In genomic region chr12:103434165-103435105, GRCh38 we compare ENCODE assay signal across 8 cellular contexts.
DNase-seq lines count a peak whose midpoint lies in the region; ATAC-seq and TF ChIP-seq lines count a peak whose summit lies in the region.
"Not testable (repeated sequence)": the region's sequence is repeated elsewhere in the genome, so short reads cannot be mapped to it uniquely, and the experiment has no call there.

No MANE protein-coding gene starts in this region.

- not testable (repeated sequence) for H4K20me1 ChIP-seq in PC-3 (ENCODE audit: low read length)

- peaks cover 25% of the 10 kb centered on the region for H3K36me3 Mint-ChIP-seq in CD8-positive, alpha-beta T cell
- H3K36me3 Mint-ChIP-seq in activated CD4-positive, alpha-beta T cell treated with anti-CD3 and anti-CD28 coated beads, Interleukin-2, amount 10 ng/mL, durations not matched to agents 7 days and 5 days (ENCODE audit: low read depth); activated naive CD4-positive, alpha-beta T cell treated with anti-CD3 and anti-CD28 coated beads, Interleukin-2, amount 50 U/mL, for 24 hours: not testable (repeated sequence)
- H3K36me3 Mint-ChIP-seq in naive thymus-derived CD4-positive, alpha-beta T cell, result peaks cover 3 to 41% (median 14%) of the 10 kb centered on the region in 5 donors

- ATAC-seq in CD8-positive, alpha-beta T cell; PC-3; naive thymus-derived CD4-positive, alpha-beta T cell: not testable (repeated sequence)
- peak; percentile 16 for ATAC-seq in foreskin keratinocyte
- peak; percentile 70 for ATAC-seq in stimulated activated naive CD8-positive, alpha-beta T cell treated with anti-CD3 and anti-CD28 coated beads, Interleukin-15, amount 100 ng/mL, for 72 hours

- H3K27me3 Mint-ChIP-seq in CD8-positive, alpha-beta T cell (ENCODE audit: low read depth); activated CD4-positive, alpha-beta T cell treated with anti-CD3 and anti-CD28 coated beads, Interleukin-2, amount 10 ng/mL, durations not matched to agents 7 days and 5 days; activated naive CD4-positive, alpha-beta T cell treated with anti-CD3 and anti-CD28 coated beads, Interleukin-2, amount 50 U/mL, for 24 hours; naive thymus-derived CD4-positive, alpha-beta T cell; stimulated activated naive CD8-positive, alpha-beta T cell treated with anti-CD3 and anti-CD28 coated beads, Interleukin-15, amount 100 ng/mL, for 72 hours: not testable (repeated sequence)

- not testable (repeated sequence) for H3K27ac ChIP-seq in CD8-positive, alpha-beta T cell (ENCODE audit: low read depth, low read length); HUES64 (ENCODE audit: low read depth, low read length); PC-3 (ENCODE audit: low read length); foreskin keratinocyte; naive thymus-derived CD4-positive, alpha-beta T cell (ENCODE audit: low read depth, low read length)

- H3K4me1 Mint-ChIP-seq in CD8-positive, alpha-beta T cell (ENCODE audit: low read depth), result peaks cover 17% of the 10 kb centered on the region
- peaks cover 15% of the 10 kb centered on the region for H3K4me1 Mint-ChIP-seq in activated CD4-positive, alpha-beta T cell treated with anti-CD3 and anti-CD28 coated beads, Interleukin-2, amount 10 ng/mL, durations not matched to agents 7 days and 5 days
- H3K4me1 Mint-ChIP-seq in activated naive CD4-positive, alpha-beta T cell treated with anti-CD3 and anti-CD28 coated beads, Interleukin-2, amount 50 U/mL, for 24 hours, result not testable (repeated sequence)
- H3K4me1 Mint-ChIP-seq in naive thymus-derived CD4-positive, alpha-beta T cell, result peaks cover 0 to 23% (median 12%) of the 10 kb centered on the region in 7 donors
- peaks cover 10% of the 10 kb centered on the region for H3K4me1 Mint-ChIP-seq in stimulated activated naive CD8-positive, alpha-beta T cell treated with anti-CD3 and anti-CD28 coated beads, Interleukin-15, amount 100 ng/mL, for 72 hours

- peak overlapping the region; percentile 76 for H3K27ac Mint-ChIP-seq in CD8-positive, alpha-beta T cell
- peak overlapping the region; percentile 46 for H3K27ac Mint-ChIP-seq in activated CD4-positive, alpha-beta T cell treated with anti-CD3 and anti-CD28 coated beads, Interleukin-2, amount 10 ng/mL, durations not matched to agents 7 days and 5 days
- not testable (repeated sequence) for H3K27ac Mint-ChIP-seq in activated naive CD4-positive, alpha-beta T cell treated with anti-CD3 and anti-CD28 coated beads, Interleukin-2, amount 50 U/mL, for 24 hours
- peak overlapping the region in 8 of 9 donors; percentile 32 to 91 (median 80) for H3K27ac Mint-ChIP-seq in naive thymus-derived CD4-positive, alpha-beta T cell
- peak overlapping the region in 1 of 2 donors; percentile 81 for H3K27ac Mint-ChIP-seq in stimulated activated naive CD8-positive, alpha-beta T cell treated with anti-CD3 and anti-CD28 coated beads, Interleukin-15, amount 100 ng/mL, for 72 hours

- intact Hi-C loops in CD8-positive, alpha-beta T cell (cut with DNase I, micrococcal nuclease); PC-3 (cut with micrococcal nuclease); naive thymus-derived CD4-positive, alpha-beta T cell (cut with micrococcal nuclease): not testable (repeated sequence)

- CTCF ChIA-PET in CD8-positive, alpha-beta T cell (lab: Charles Lee), result interaction anchor here (1.0 kb wide), 1 partner anchor 69 kb away, joined by 3 read pairs; no protein-coding TSS in a partner anchor
- CTCF ChIA-PET in PC-3 (lab: Charles Lee); naive thymus-derived CD4-positive, alpha-beta T cell (lab: Charles Lee): not testable (repeated sequence)
- CTCF ChIA-PET in activated CD4-positive, alpha-beta T cell treated with anti-CD3 and anti-CD28 coated beads, Interleukin-2, amount 10 ng/mL, durations not matched to agents 7 days and 5 days (lab: Charles Lee), result interaction anchor here (0.8 kb wide), 1 partner anchor 9 kb away, joined by 3 read pairs; no protein-coding TSS in a partner anchor

- H3K9ac ChIP-seq in HUES64 (ENCODE audit: low read depth, low read length), result 0 out of 2 replicates have a peak overlapping the region, but pooled peaks have one; percentile 50
- not testable (repeated sequence) for H3K9ac ChIP-seq in PC-3 (ENCODE audit: low read length)

- not testable (repeated sequence) for H3K4me3 ChIP-seq in CD8-positive, alpha-beta T cell (ENCODE audit: low read depth, low read length); naive thymus-derived CD4-positive, alpha-beta T cell (ENCODE audit: low read length)
- peak overlapping the region; percentile 29; the same call in 1 of the 2 replicates for H3K4me3 ChIP-seq in HUES64 (ENCODE audit: low read length)
- H3K4me3 ChIP-seq in PC-3 (ENCODE audit: low read length), result peak overlapping the region; percentile 55; the same call in 1 of the 2 replicates

- peak in 4 of 7 experiments; percentile 17 to 60 (median 38) for DNase-seq in CD8-positive, alpha-beta T cell
- peak; percentile 37 for DNase-seq in PC-3
- peak; percentile 40 for DNase-seq in activated CD4-positive, alpha-beta T cell treated with anti-CD3 and anti-CD28 coated beads, Interleukin-2, amount 10 ng/mL, durations not matched to agents 7 days and 5 days
- not testable (repeated sequence) for DNase-seq in foreskin keratinocyte
- DNase-seq in naive thymus-derived CD4-positive, alpha-beta T cell, result peak in 7 of 9 donors; percentile 20 to 63 (median 49)
- peak in 1 of 2 donors; percentile 28 for DNase-seq in stimulated activated naive CD8-positive, alpha-beta T cell treated with anti-CD3 and anti-CD28 coated beads, Interleukin-15, amount 100 ng/mL, for 72 hours

- H2AFZ ChIP-seq in PC-3 (ENCODE audit: low read length), result peak overlapping the region; percentile 64

- H3K27me3 ChIP-seq in CD8-positive, alpha-beta T cell (ENCODE audit: insufficient read depth, low read length); HUES64 (ENCODE audit: insufficient read depth, low read length); PC-3 (ENCODE audit: low read length); foreskin keratinocyte; naive thymus-derived CD4-positive, alpha-beta T cell (ENCODE audit: control insufficient read depth in 2 of 2, insufficient read depth in 2 of 2, low read length in 2 of 2): not testable (repeated sequence)

- H3K4me3 Mint-ChIP-seq in CD8-positive, alpha-beta T cell, result peak overlapping the region; percentile 66
- peak overlapping the region; percentile 19 for H3K4me3 Mint-ChIP-seq in activated CD4-positive, alpha-beta T cell treated with anti-CD3 and anti-CD28 coated beads, Interleukin-2, amount 10 ng/mL, durations not matched to agents 7 days and 5 days
- H3K4me3 Mint-ChIP-seq in activated naive CD4-positive, alpha-beta T cell treated with anti-CD3 and anti-CD28 coated beads, Interleukin-2, amount 50 U/mL, for 24 hours, result peak overlapping the region; percentile 40
- H3K4me3 Mint-ChIP-seq in naive thymus-derived CD4-positive, alpha-beta T cell, result peak overlapping the region; percentile 19 to 73 (median 48)
- H3K4me3 Mint-ChIP-seq in stimulated activated naive CD8-positive, alpha-beta T cell treated with anti-CD3 and anti-CD28 coated beads, Interleukin-15, amount 100 ng/mL, for 72 hours, result peak overlapping the region; percentile 79 to 82

- POLR2A ChIA-PET in CD8-positive, alpha-beta T cell (lab: Charles Lee); PC-3 (lab: Charles Lee; ENCODE audit: unreplicated experiment); activated CD4-positive, alpha-beta T cell treated with anti-CD3 and anti-CD28 coated beads, Interleukin-2, amount 10 ng/mL, durations not matched to agents 7 days and 5 days (lab: Charles Lee); naive thymus-derived CD4-positive, alpha-beta T cell (lab: Charles Lee): not testable (repeated sequence)

- H3K9me3 Mint-ChIP-seq in CD8-positive, alpha-beta T cell; activated naive CD4-positive, alpha-beta T cell treated with anti-CD3 and anti-CD28 coated beads, Interleukin-2, amount 50 U/mL, for 24 hours: not testable (repeated sequence)
- H3K9me3 Mint-ChIP-seq in activated CD4-positive, alpha-beta T cell treated with anti-CD3 and anti-CD28 coated beads, Interleukin-2, amount 10 ng/mL, durations not matched to agents 7 days and 5 days, result peaks cover 17% of the 10 kb centered on the region
- H3K9me3 Mint-ChIP-seq in naive thymus-derived CD4-positive, alpha-beta T cell, result peaks cover 4 to 50% (median 22%) of the 10 kb centered on the region in 11 donors
- H3K9me3 Mint-ChIP-seq in stimulated activated naive CD8-positive, alpha-beta T cell treated with anti-CD3 and anti-CD28 coated beads, Interleukin-15, amount 100 ng/mL, for 72 hours, result peaks cover 13 to 16% of the 10 kb centered on the region in 2 donors

- peak overlapping the region; percentile 41; the same call in 1 of the 2 replicates for H3K4me2 ChIP-seq in PC-3 (ENCODE audit: low read length)

- not testable (repeated sequence) for H3K9me3 ChIP-seq in CD8-positive, alpha-beta T cell (ENCODE audit: low read length); PC-3 (ENCODE audit: low read length); naive thymus-derived CD4-positive, alpha-beta T cell (ENCODE audit: control insufficient read depth in 2 of 3, low read length in 3 of 3)
- peaks cover 10% of the 10 kb centered on the region for H3K9me3 ChIP-seq in HUES64 (ENCODE audit: insufficient read depth, low read depth, low read length)

- BruUV-seq in PC-3 (replicated peaks; lab: Mats Ljungman, UMichigan), result not testable (repeated sequence)

- H3K79me2 ChIP-seq in PC-3 (ENCODE audit: low read length), result not testable (repeated sequence)

- not testable (repeated sequence) for H3K4me1 ChIP-seq in CD8-positive, alpha-beta T cell (ENCODE audit: insufficient read depth, low read length); HUES64 (ENCODE audit: insufficient read depth, low read length); PC-3 (ENCODE audit: insufficient read depth, low read length); foreskin keratinocyte; naive thymus-derived CD4-positive, alpha-beta T cell (ENCODE audit: control insufficient read depth in 2 of 2, insufficient read depth in 2 of 2, low read length in 2 of 2)

- H3F3A ChIP-seq in PC-3 (ENCODE audit: low read length, unreplicated experiment), result not testable (repeated sequence)

- TF ChIP-seq CTCF in CD8-positive, alpha-beta T cell (IDR thresholded peaks at IDR 0.05); PC-3 (conservative IDR thresholded peaks at IDR 0.05; ENCODE audit: low read depth, low read length); foreskin keratinocyte (conservative IDR thresholded peaks at IDR 0.05): not testable (repeated sequence)

- not testable (repeated sequence) for H3K36me3 ChIP-seq in CD8-positive, alpha-beta T cell (ENCODE audit: insufficient read depth, low read length); HUES64 (ENCODE audit: insufficient read depth, low read length); PC-3 (ENCODE audit: low read depth, low read length); naive thymus-derived CD4-positive, alpha-beta T cell (ENCODE audit: control insufficient read depth in 2 of 3, insufficient read depth in 3 of 3, low read length in 3 of 3)

- 36% methylated on average over 29 of the region's 33 CpGs for WGBS in HUES64

- not testable (repeated sequence) for H3K9me2 ChIP-seq in PC-3 (replicated peaks; ENCODE audit: low read length)

Comparison
In these comparisons a context has a peak if more than half of its experiments do, and no peak if none do; other contexts are left out.
1. H3K4me3 Mint-ChIP-seq: peak in every context shown above with its lines; median percentile 80 in stimulated activated naive CD8-positive, alpha-beta T cell treated with anti-CD3 and anti-CD28 coated beads, Interleukin-15, amount 100 ng/mL, for 72 hours; 66 in CD8-positive, alpha-beta T cell; 48 in naive thymus-derived CD4-positive, alpha-beta T cell; 40 in activated naive CD4-positive, alpha-beta T cell treated with anti-CD3 and anti-CD28 coated beads, Interleukin-2, amount 50 U/mL, for 24 hours; 19 in activated CD4-positive, alpha-beta T cell treated with anti-CD3 and anti-CD28 coated beads, Interleukin-2, amount 10 ng/mL, durations not matched to agents 7 days and 5 days.